21 cellular contexts compared by ENCODE assay signal in the genomic region with DNA sequence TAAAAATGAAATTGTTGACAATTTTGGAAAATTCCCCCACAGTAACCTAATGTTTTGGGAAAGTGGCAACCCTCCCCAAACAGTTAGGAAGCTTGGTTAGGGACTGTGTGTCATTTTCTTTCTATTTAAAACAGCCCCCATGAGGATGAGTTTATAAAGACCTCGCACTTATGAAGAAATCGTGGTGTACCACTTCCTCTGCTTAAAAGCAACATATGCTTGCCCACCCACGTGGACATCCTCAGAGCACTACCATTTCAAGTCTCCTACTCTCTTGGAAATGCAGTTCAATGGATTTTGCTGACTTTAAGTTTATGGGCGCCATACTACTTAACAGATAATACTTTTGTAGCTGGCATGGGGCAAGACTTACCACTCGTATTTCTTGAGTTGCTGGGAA.
"Had no signal": no experiment of that assay in that cellular context is flagged by ENCODE, and none has a peak within 500 bp of the region (broad histone marks: within the 10 kb centered on the region; RNA-seq: fewer than 3 reads in every experiment).

No MANE protein-coding gene starts in this region.

- H3K4me3 ChIP-seq: colonic mucosa, esophagus muscularis mucosa, left lung, tibial nerve, vagina had no signal

- H3K27ac ChIP-seq: colonic mucosa, esophagus muscularis mucosa, left lung, tibial nerve, vagina had no signal

- H3K4me1 ChIP-seq: colonic mucosa, esophagus muscularis mucosa, left lung, tibial nerve, vagina had no signal

- H3K9me3 ChIP-seq: colonic mucosa, esophagus muscularis mucosa, left lung, tibial nerve, vagina had no signal

- H3K36me3 ChIP-seq: colonic mucosa, left lung, tibial nerve, vagina had no signal

- DNase-seq: activated CD4-positive, alpha-beta T cell treated with anti-CD3 and anti-CD28 coated beads, Interleukin-2, amount 10 ng/mL, durations not matched to agents 24 days and 14 days; activated CD4-positive, CD25-positive, alpha-beta regulatory T cell; activated CD8-positive, alpha-beta memory T cell treated with anti-CD3 and anti-CD28 coated beads for 24 hours; activated gamma-delta T cell treated with Interleukin-2 at 50 U/mL for 16 hours; activated naive CD8-positive, alpha-beta T cell treated with anti-CD3 and anti-CD28 coated beads for 36 hours; central memory CD4-positive, alpha-beta T cell; colonic mucosa; effector CD4-positive, alpha-beta T cell; hippocampal formation; kidney; left lung; mammary epithelial cell; naive thymus-derived CD4-positive, alpha-beta T cell; nucleus accumbens; retina; stimulated activated CD4-positive, alpha-beta T cell treated with anti-CD3 and anti-CD28 coated beads, Interleukin-15, amount 100 ng/mL, for 24 hours; stimulated activated CD4-positive, alpha-beta T cell treated with anti-CD3 and anti-CD28 coated beads, Interleukin-4, amount 100 ng/mL, for 1 hour; stimulated activated naive B cell treated with anti-CD40 and anti-IgM and Interleukin-4, amounts not matched to agents 10 μg/mL and 1 μg/mL and 100 μg/mL, for 72 hours had no signal

- H3K27me3 ChIP-seq: colonic mucosa, esophagus muscularis mucosa, left lung, tibial nerve, vagina had no signal
